In genomic region chr18:43271593-43272432, GRCh38 we compare ENCODE assay signal across 8 cellular contexts. TPM values are rescaled to one million over a fixed set of nuclear protein-coding genes. Genes with fewer than 3 reads are reported as not detected.
DNase-seq lines count a peak whose midpoint lies in the region; ATAC-seq and TF ChIP-seq lines count a peak whose summit lies in the region.

No MANE protein-coding gene starts in this region.

- no peak overlapping the region for H3K4me3 ChIP-seq in fibroblast of pulmonary artery (replicated peaks; ENCODE audit: low read depth, low read length)

- H3K27me3 Mint-ChIP-seq in activated CD4-positive, alpha-beta T cell treated with anti-CD3 and anti-CD28 coated beads, Interleukin-2, amount 10 ng/mL, durations not matched to agents 24 days and 14 days = peaks cover 2% of the 10 kb centered on the region
- H3K27me3 Mint-ChIP-seq in activated T-cell treated with anti-CD3 and anti-CD28 coated beads, Interleukin-2, amount 50 U/mL, for 4 hours (ENCODE audit: low read depth) = peaks cover 2% of the 10 kb centered on the region

- peak; percentile 77 for ATAC-seq in GM21447 (IDR thresholded peaks at IDR 0.05; ENCODE audit: unreplicated experiment)
- no peak for ATAC-seq in activated T-cell treated with anti-CD3 and anti-CD28 coated beads, Interleukin-2, amount 50 U/mL, for 4 hours

- intact Hi-C loops in activated CD4-positive, alpha-beta T cell treated with anti-CD3 and anti-CD28 coated beads, Interleukin-2, amount 10 ng/mL, durations not matched to agents 24 days and 14 days (cut with micrococcal nuclease) = loop anchor here (1.0 to 10.0 kb wide), 2 partner anchors 677 to 1158 kb away; no protein-coding TSS in a partner anchor

- peak; percentile 77 for DNase-seq in activated CD4-positive, alpha-beta T cell treated with anti-CD3 and anti-CD28 coated beads, Interleukin-2, amount 10 ng/mL, durations not matched to agents 24 days and 14 days
- DNase-seq in activated CD4-positive, alpha-beta T cell treated with anti-CD3 and anti-CD28 coated beads for 1 hour = no peak
- DNase-seq in HuH-7 (ENCODE audit: low spot score) (peak; percentile 0), SK-N-DZ (ENCODE audit: low spot score) (peak; percentile 33), fibroblast of pulmonary artery (ENCODE audit: low read depth) (peak; percentile 79), pulmonary artery endothelial cell (ENCODE audit: low read depth, low spot score) (peak; percentile 3)
- no peak for DNase-seq in activated T-cell treated with anti-CD3 and anti-CD28 coated beads, Interleukin-2, amount 50 U/mL, for 4 hours

- no peaks in the 10 kb centered on the region for H3K4me1 Mint-ChIP-seq in activated CD4-positive, alpha-beta T cell treated with anti-CD3 and anti-CD28 coated beads, Interleukin-2, amount 10 ng/mL, durations not matched to agents 24 days and 14 days
- H3K4me1 Mint-ChIP-seq in activated T-cell treated with anti-CD3 and anti-CD28 coated beads, Interleukin-2, amount 50 U/mL, for 4 hours (ENCODE audit: low read depth) = no peaks in the 10 kb centered on the region

- no peaks in the 10 kb centered on the region for H3K36me3 Mint-ChIP-seq in activated CD4-positive, alpha-beta T cell treated with anti-CD3 and anti-CD28 coated beads, Interleukin-2, amount 10 ng/mL, durations not matched to agents 24 days and 14 days (ENCODE audit: low read depth)
- no peaks in the 10 kb centered on the region for H3K36me3 Mint-ChIP-seq in activated T-cell treated with anti-CD3 and anti-CD28 coated beads, Interleukin-2, amount 50 U/mL, for 4 hours (ENCODE audit: insufficient read depth)

- H3K9me3 Mint-ChIP-seq in activated CD4-positive, alpha-beta T cell treated with anti-CD3 and anti-CD28 coated beads, Interleukin-2, amount 10 ng/mL, durations not matched to agents 24 days and 14 days = no peaks in the 10 kb centered on the region
- H3K9me3 Mint-ChIP-seq in activated T-cell treated with anti-CD3 and anti-CD28 coated beads, Interleukin-2, amount 50 U/mL, for 4 hours = no peaks in the 10 kb centered on the region

- peak; percentile 82 for TF ChIP-seq CTCF in fibroblast of pulmonary artery (IDR thresholded peaks at IDR 0.05; ENCODE audit: low read length, missing control alignments)

- no peak overlapping the region for H3K4me3 Mint-ChIP-seq in activated CD4-positive, alpha-beta T cell treated with anti-CD3 and anti-CD28 coated beads, Interleukin-2, amount 10 ng/mL, durations not matched to agents 24 days and 14 days
- H3K4me3 Mint-ChIP-seq in activated T-cell treated with anti-CD3 and anti-CD28 coated beads, Interleukin-2, amount 50 U/mL, for 4 hours = no peak overlapping the region

- H3K27ac Mint-ChIP-seq in activated CD4-positive, alpha-beta T cell treated with anti-CD3 and anti-CD28 coated beads, Interleukin-2, amount 10 ng/mL, durations not matched to agents 24 days and 14 days = no peak overlapping the region

RNA-seq across cellular contexts. Expression of gene SYT4, which starts 5.5 kb away (rescaled TPM):
- not detected in 2 replicates for total RNA-seq in activated CD4-positive, alpha-beta T cell treated with anti-CD3 and anti-CD28 coated beads, Interleukin-2, amount 10 ng/mL, durations not matched to agents 24 days and 14 days
- polyA plus RNA-seq in SK-N-DZ (2014; cell fraction: cytosol; rRNA removed) = 19.3 and 21.4 TPM in 2 replicates
- polyA plus RNA-seq in SK-N-DZ (2014; cell fraction: nucleus; rRNA removed) = 10.3 and 12.2 TPM in 2 replicates
- total RNA-seq in pulmonary artery endothelial cell = not detected in 2 replicates
- not detected for total RNA-seq in activated T-cell treated with anti-CD3 and anti-CD28 coated beads, Interleukin-2, amount 50 U/mL, for 4 hours

Comparison
In these comparisons a context has a peak if more than half of its experiments do, and no peak if none do; other contexts are left out.
1. DNase-seq: peak in activated CD4-positive, alpha-beta T cell treated with anti-CD3 and anti-CD28 coated beads, Interleukin-2, amount 10 ng/mL, durations not matched to agents 24 days and 14 days (single experiment), HuH-7 (single experiment), SK-N-DZ (single experiment), fibroblast of pulmonary artery (single experiment) and pulmonary artery endothelial cell (single experiment); none in activated CD4-positive, alpha-beta T cell treated with anti-CD3 and anti-CD28 coated beads for 1 hour (single experiment) and activated T-cell treated with anti-CD3 and anti-CD28 coated beads, Interleukin-2, amount 50 U/mL, for 4 hours (single experiment).